In the genomic region with DNA sequence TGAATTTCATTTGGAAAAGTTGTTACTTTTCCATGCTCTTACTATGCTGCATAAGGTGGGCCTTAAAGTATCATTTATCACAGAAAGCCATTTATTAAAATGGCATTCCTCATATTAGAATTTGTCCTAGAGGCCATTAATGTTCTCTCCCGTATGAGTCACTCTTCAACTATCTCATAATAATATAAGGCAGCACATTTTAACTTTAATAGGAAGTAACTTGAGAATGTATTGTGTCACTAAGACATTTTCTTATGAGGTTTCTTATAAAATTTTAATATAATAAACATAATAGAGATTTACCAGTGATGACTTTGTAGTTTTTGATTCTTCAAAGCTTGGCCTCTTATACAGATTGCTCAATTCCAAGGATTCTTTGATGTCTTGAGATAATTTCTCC, we compare ENCODE assay signal across 25 cellular contexts.
DNase-seq lines count a peak whose midpoint lies in the region; ATAC-seq, FAIRE-seq and TF ChIP-seq lines count a peak whose summit lies in the region.
"Had no signal": no experiment of that assay in that cellular context is flagged by ENCODE, and none has a peak within 500 bp of the region (broad histone marks: within the 10 kb centered on the region; RNA-seq: fewer than 3 reads in every experiment).

No MANE protein-coding gene starts in this region.

- POLR2A ChIA-PET in SK-N-SH (lab: Yijun Ruan, JAX), result no interaction called here

- no peaks in the 10 kb centered on the region for H3K4me1 ChIP-seq in SK-N-SH (ENCODE audit: control insufficient read depth in 1 of 2, insufficient read depth in 2 of 2, low read depth in 1 of 2, low read length in 1 of 2)
- H3K4me1 ChIP-seq: A549; BE2C; BLaER1 treated with 17β-estradiol and CSF1 and Interleukin-3, amounts not matched to agents 10 nM and 100 nM had no signal

- DNase-seq in SK-N-SH, result no peak
- peak; percentile 12 for DNase-seq in HTR-8/SVneo (ENCODE audit: insufficient read length, low spot score)
- DNase-seq in fibroblast of mammary gland (ENCODE audit: low read depth), result peak; percentile 3
- peak; percentile 13 for DNase-seq in kidney glomerular epithelial cell (lab: John Stamatoyannopoulos, UW)
- DNase-seq in epidermal melanocyte (ENCODE audit: insufficient read length, low spot score), result no peak
- DNase-seq in NCI-H146 treated with DMSO at 0.1 percent for 48 hours (lab: John Stamatoyannopoulos, UW; ENCODE audit: unreplicated experiment), result no peak
- DNase-seq: ACHN; BE2C; CD4-positive, alpha-beta T cell; CD8-positive, alpha-beta memory T cell; DMS 273 treated with DMSO at 0.1 percent for 48 hours; DMS79; EL; GF-D8; H9 had no signal

- H2AFZ ChIP-seq in SK-N-SH (ENCODE audit: low read depth), result no peak overlapping the region
- H2AFZ ChIP-seq: GM23338 had no signal

- TF ChIP-seq RAD21 in SK-N-SH (IDR thresholded peaks at IDR 0.05; ENCODE audit: low read length), result no peak

- H3K79me2 ChIP-seq in SK-N-SH (ENCODE audit: insufficient read depth), result no peaks in the 10 kb centered on the region

- ATAC-seq in SK-N-SH treated with all-trans-retinoic acid at 6 μM for 48 hours (peak; percentile 69), GM21576 (IDR thresholded peaks at IDR 0.05; ENCODE audit: unreplicated experiment) (no peak)
- ATAC-seq: A549, GM23338, HCT116 had no signal

- no peaks in the 10 kb centered on the region for H3K9me3 ChIP-seq in SK-N-SH
- H3K9me3 ChIP-seq: A549; BE2C; BLaER1 treated with 17β-estradiol and CSF1 and Interleukin-3, amounts not matched to agents 10 nM and 100 nM had no signal

- no peak for FAIRE-seq in HTR-8/SVneo (lab: Jason Lieb, UNC)
- FAIRE-seq: A549, D721Med, GM12891, GM18507 had no signal

- H3K36me3 ChIP-seq in SK-N-SH (replicated peaks in 1 of 2; ENCODE audit: control insufficient read depth in 1 of 2, insufficient read depth in 2 of 2, low read length in 1 of 2), result no peaks in the 10 kb centered on the region
- H3K36me3 ChIP-seq: BE2C; BLaER1 treated with 17β-estradiol and CSF1 and Interleukin-3, amounts not matched to agents 10 nM and 100 nM had no signal

- H3F3A ChIP-seq in SK-N-SH (replicated peaks; ENCODE audit: insufficient read depth), result no peaks in the 10 kb centered on the region

- no peak overlapping the region for H3K27ac ChIP-seq in SK-N-SH (ENCODE audit: low read depth in 2 of 2, low read length in 1 of 2)
- H3K27ac ChIP-seq: 22Rv1; A549; BLaER1 treated with 17β-estradiol and CSF1 and Interleukin-3, amounts not matched to agents 10 nM and 100 nM had no signal

- H3K27me3 ChIP-seq in SK-N-SH (ENCODE audit: insufficient read depth), result no peaks in the 10 kb centered on the region
- H3K27me3 ChIP-seq: BE2C; BLaER1 treated with 17β-estradiol and CSF1 and Interleukin-3, amounts not matched to agents 10 nM and 100 nM had no signal

- TF ChIP-seq EP300 in SK-N-SH (IDR thresholded peaks at IDR 0.05; ENCODE audit: borderline replicate concordance in 1 of 2, low read depth in 1 of 2, low read length in 1 of 2), result no peak

- no peaks in the 10 kb centered on the region for H4K20me1 ChIP-seq in SK-N-SH (ENCODE audit: insufficient read depth)
- H4K20me1 ChIP-seq: BLaER1 treated with 17β-estradiol and CSF1 and Interleukin-3, amounts not matched to agents 10 nM and 100 nM had no signal

- CTCF ChIA-PET in SK-N-SH (lab: Yijun Ruan, JAX), result no interaction called here

- no peak for TF ChIP-seq CTCF in SK-N-SH (IDR thresholded peaks at IDR 0.05)
- no peak for TF ChIP-seq CTCF in fibroblast of mammary gland (conservative IDR thresholded peaks at IDR 0.05; ENCODE audit: control insufficient read depth, insufficient read depth, low read depth, low read length)

- no peaks in the 10 kb centered on the region for H3K9me2 ChIP-seq in SK-N-SH

- no peak overlapping the region for H3K9ac ChIP-seq in SK-N-SH
- H3K9ac ChIP-seq: BLaER1 treated with 17β-estradiol and CSF1 and Interleukin-3, amounts not matched to agents 10 nM and 100 nM had no signal

- 4% methylated on average over 1 of the region's 1 CpG for WGBS in SK-N-SH (ENCODE audit: low lambda C conversion rate)

- H3K4me2 ChIP-seq in SK-N-SH, result no peak overlapping the region
- H3K4me2 ChIP-seq: A549; BLaER1 treated with 17β-estradiol and CSF1 and Interleukin-3, amounts not matched to agents 10 nM and 100 nM; GM23338 had no signal

- no peak overlapping the region for H3K4me3 ChIP-seq in SK-N-SH (ENCODE audit: low read depth in 2 of 2, low read length in 1 of 2)
- H3K4me3 ChIP-seq in fibroblast of mammary gland (ENCODE audit: control insufficient read depth, low read depth, low read length), result no peak overlapping the region
- H3K4me3 ChIP-seq: A549; BLaER1 treated with 17β-estradiol and CSF1 and Interleukin-3, amounts not matched to agents 10 nM and 100 nM; GM23338 had no signal

TF ChIP-seq in SK-N-SH treated with all-trans-retinoic acid at 6 μM for 48 hours, 23 proteins besides CTCF, POLR2A, EP300 and RAD21:
- TF ChIP-seq, protein P1, sequence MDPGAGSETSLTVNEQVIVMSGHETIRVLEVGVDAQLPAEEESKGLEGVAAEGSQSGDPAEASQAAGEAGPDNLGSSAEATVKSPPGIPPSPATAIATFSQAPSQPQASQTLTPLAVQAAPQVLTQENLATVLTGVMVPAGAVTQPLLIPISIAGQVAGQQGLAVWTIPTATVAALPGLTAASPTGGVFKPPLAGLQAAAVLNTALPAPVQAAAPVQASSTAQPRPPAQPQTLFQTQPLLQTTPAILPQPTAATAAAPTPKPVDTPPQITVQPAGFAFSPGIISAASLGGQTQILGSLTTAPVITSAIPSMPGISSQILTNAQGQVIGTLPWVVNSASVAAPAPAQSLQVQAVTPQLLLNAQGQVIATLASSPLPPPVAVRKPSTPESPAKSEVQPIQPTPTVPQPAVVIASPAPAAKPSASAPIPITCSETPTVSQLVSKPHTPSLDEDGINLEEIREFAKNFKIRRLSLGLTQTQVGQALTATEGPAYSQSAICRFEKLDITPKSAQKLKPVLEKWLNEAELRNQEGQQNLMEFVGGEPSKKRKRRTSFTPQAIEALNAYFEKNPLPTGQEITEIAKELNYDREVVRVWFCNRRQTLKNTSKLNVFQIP (CRISPR knock-in tag; IDR thresholded peaks at IDR 0.05; ENCODE audit: borderline replicate concordance, low read depth), result no peak
- TF ChIP-seq ISL1 (CRISPR knock-in tag; IDR thresholded peaks at IDR 0.05), result peak; percentile 80
- peak; percentile 60; the same call in 1 of the 2 replicates for TF ChIP-seq ZC3H10 (CRISPR knock-in tag; IDR thresholded peaks at IDR 0.05)
- TF ChIP-seq SNAI2 (CRISPR knock-in tag; IDR thresholded peaks at IDR 0.05), result no peak
- no peak for TF ChIP-seq ZNF70 (CRISPR knock-in tag; IDR thresholded peaks at IDR 0.05)
- no peak for TF ChIP-seq RARB (CRISPR knock-in tag; IDR thresholded peaks at IDR 0.05)

TF ChIP-seq in SK-N-SH, 30 proteins besides CTCF, POLR2A, EP300 and RAD21:
- TF ChIP-seq SIN3A (IDR thresholded peaks at IDR 0.05; ENCODE audit: borderline replicate concordance, low read depth, low read length) (no peak), EZH2phosphoT487 (IDR thresholded peaks at IDR 0.05; ENCODE audit: borderline replicate concordance, low read depth) (no peak), NFIC (IDR thresholded peaks at IDR 0.05; ENCODE audit: borderline replicate concordance) (no peak), MEF2A (IDR thresholded peaks at IDR 0.05; ENCODE audit: borderline replicate concordance, low read depth) (no peak), FOXM1 (IDR thresholded peaks at IDR 0.05; ENCODE audit: low read depth) (no peak), NRF1 (IDR thresholded peaks at IDR 0.05; ENCODE audit: low read depth, low read length) (no peak), TEAD4 (IDR thresholded peaks at IDR 0.05; ENCODE audit: borderline replicate concordance, insufficient read depth) (no peak), RCOR1 (IDR thresholded peaks at IDR 0.05; ENCODE audit: low read length) (no peak), POLR2AphosphoS5 (IDR thresholded peaks at IDR 0.05; ENCODE audit: low read depth, low read length) (no peak)
- TF ChIP-seq, protein P2, sequence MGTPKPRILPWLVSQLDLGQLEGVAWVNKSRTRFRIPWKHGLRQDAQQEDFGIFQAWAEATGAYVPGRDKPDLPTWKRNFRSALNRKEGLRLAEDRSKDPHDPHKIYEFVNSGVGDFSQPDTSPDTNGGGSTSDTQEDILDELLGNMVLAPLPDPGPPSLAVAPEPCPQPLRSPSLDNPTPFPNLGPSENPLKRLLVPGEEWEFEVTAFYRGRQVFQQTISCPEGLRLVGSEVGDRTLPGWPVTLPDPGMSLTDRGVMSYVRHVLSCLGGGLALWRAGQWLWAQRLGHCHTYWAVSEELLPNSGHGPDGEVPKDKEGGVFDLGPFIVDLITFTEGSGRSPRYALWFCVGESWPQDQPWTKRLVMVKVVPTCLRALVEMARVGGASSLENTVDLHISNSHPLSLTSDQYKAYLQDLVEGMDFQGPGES (IDR thresholded peaks at IDR 0.05; ENCODE audit: low read depth, low read length), result no peak
- TF ChIP-seq, protein P3, sequence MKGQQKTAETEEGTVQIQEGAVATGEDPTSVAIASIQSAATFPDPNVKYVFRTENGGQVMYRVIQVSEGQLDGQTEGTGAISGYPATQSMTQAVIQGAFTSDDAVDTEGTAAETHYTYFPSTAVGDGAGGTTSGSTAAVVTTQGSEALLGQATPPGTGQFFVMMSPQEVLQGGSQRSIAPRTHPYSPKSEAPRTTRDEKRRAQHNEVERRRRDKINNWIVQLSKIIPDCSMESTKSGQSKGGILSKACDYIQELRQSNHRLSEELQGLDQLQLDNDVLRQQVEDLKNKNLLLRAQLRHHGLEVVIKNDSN (IDR thresholded peaks at IDR 0.05; ENCODE audit: borderline replicate concordance, low read depth), result no peak

Comparison
In these comparisons a context has a peak if more than half of its experiments do, and no peak if none do; other contexts are left out.
1. DNase-seq: peak in HTR-8/SVneo (single experiment), fibroblast of mammary gland (single experiment) and kidney glomerular epithelial cell (single experiment); none in SK-N-SH (single experiment), epidermal melanocyte (single experiment) and NCI-H146 treated with DMSO at 0.1 percent for 48 hours (single experiment).